ENCODE assay signal across 9 cellular contexts in genomic region chr1:176576670-176577069, GRCh38.
"Had no signal": no experiment of that assay in that cellular context is flagged by ENCODE, and none has a peak within 500 bp of the region (broad histone marks: within the 10 kb centered on the region; RNA-seq: fewer than 3 reads in every experiment).

No MANE protein-coding gene starts in this region.

- H3K36me3 ChIP-seq: HAP-1 had no signal

- H3K27ac ChIP-seq: GM23248 had no signal

- H3K9me3 ChIP-seq: HAP-1 had no signal

- H3K4me2 ChIP-seq: GM23338 had no signal

- H3K4me3 ChIP-seq: GM23248, GM23338, HAP-1 had no signal

- DNase-seq: GOT3, H7, H9, HCEC 1CT, HFFc6 had no signal

- H2AFZ ChIP-seq: GM23338 had no signal

- ATAC-seq: GM23338, HCT116 had no signal

- H3K9ac ChIP-seq: GM23248 had no signal
